In the genomic region with DNA sequence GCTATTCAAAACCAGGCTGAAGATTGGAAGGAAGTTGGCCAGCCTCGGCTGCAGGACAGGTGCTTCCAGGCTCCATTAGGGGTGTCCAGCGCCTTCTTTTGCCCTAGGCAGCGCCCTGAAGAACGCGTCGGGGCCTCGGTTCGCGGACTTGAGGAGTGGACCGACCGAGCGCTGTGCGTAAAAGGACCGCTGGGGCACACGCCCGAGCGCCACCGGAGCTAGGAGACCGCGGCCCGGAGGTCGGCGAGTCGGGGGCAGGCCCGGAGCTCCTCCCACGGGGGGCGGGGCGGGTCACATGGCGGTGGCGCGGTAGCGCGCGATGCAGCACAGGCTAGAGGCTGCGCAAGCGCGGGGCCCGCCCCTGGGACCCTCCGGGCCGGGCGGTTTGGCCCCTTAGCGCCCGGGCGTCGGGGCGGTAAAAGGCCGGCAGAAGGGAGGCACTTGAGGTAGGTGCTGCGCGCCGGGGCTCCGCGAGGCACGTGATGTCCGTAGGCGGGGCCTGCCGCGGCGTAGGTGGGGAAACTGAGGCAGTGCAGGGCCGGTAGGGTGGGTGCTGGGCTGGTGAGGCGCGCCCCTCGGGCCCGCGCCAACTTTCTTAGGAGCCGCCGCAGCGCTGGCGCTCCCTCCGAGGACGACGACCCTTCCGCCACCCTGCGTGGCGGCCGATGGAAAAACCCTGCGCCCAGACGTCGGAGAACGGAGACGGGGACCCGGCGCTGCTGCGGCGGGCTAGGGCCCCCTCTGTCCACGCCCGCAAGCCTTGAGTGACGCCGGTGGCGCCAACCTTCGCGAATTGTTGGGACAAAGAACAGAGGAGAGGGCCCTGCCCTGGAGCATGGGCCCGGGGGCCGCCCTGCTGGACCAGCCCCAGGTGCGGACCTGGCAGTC, we compare ENCODE assay signal across 1 cellular context.
TF ChIP-seq lines count a peak whose summit lies in the region.

A gene with protein sequence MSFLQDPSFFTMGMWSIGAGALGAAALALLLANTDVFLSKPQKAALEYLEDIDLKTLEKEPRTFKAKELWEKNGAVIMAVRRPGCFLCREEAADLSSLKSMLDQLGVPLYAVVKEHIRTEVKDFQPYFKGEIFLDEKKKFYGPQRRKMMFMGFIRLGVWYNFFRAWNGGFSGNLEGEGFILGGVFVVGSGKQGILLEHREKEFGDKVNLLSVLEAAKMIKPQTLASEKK (plus strand): TSS at position 354 of the 888 bp plus-strand sequence. CDS start 11,917 bp downstream, outside the sequence.

TF ChIP-seq in K562, 482 proteins besides CTCF, POLR2A, EP300 and RAD21 (continued from another document and continues in another):
- TF ChIP-seq CREB5 (CRISPR knock-in tag; IDR thresholded peaks at IDR 0.05) (no peak), NRF1 (conservative IDR thresholded peaks at IDR 0.05 in 1 of 2, IDR thresholded peaks at IDR 0.05 in 1 of 2) (peak; percentile 79 to 83), CTBP1 (IDR thresholded peaks at IDR 0.05; ENCODE audit: borderline replicate concordance) (no peak), FOXK2 (conservative IDR thresholded peaks at IDR 0.05 in 1 of 2, IDR thresholded peaks at IDR 0.05 in 1 of 2; ENCODE audit: low read depth in 2 of 2) (no peak), ZNF408 (CRISPR knock-in tag; IDR thresholded peaks at IDR 0.05; ENCODE audit: low read depth) (no peak), TAF15 (IDR thresholded peaks at IDR 0.05; ENCODE audit: low read depth, low read length) (no peak), CHD4 (IDR thresholded peaks at IDR 0.05; ENCODE audit: insufficient read depth, insufficient replicate concordance, low read depth, low read length, poor library complexity, severe bottlenecking) (no peak), ZNF76 (CRISPR knock-in tag; IDR thresholded peaks at IDR 0.05; ENCODE audit: borderline replicate concordance) (no peak), ZZZ3 (IDR thresholded peaks at IDR 0.05) (no peak), RBBP5 (IDR thresholded peaks at IDR 0.05; ENCODE audit: borderline replicate concordance, insufficient read depth, low read length, poor library complexity, severe bottlenecking) (no peak), ATF7 (IDR thresholded peaks at IDR 0.05) (no peak), ZNF551 (CRISPR knock-in tag; IDR thresholded peaks at IDR 0.05) (no peak), SMARCB1 (IDR thresholded peaks at IDR 0.05; ENCODE audit: insufficient read length, low read depth) (no peak), MAFG (tag; conservative IDR thresholded peaks at IDR 0.05) (no peak), ZNF324 (CRISPR knock-in tag; IDR thresholded peaks at IDR 0.05) (no peak), SPI1 (IDR thresholded peaks at IDR 0.05; ENCODE audit: borderline replicate concordance, low read depth, low read length) (no peak), BACH1 (tag; IDR thresholded peaks at IDR 0.05) (no peak), ZNF75A (CRISPR knock-in tag; IDR thresholded peaks at IDR 0.05) (no peak), E2F6 (IDR thresholded peaks at IDR 0.05; ENCODE audit: borderline replicate concordance in 1 of 2, extremely low read depth in 1 of 2, insufficient read depth in 1 of 2, insufficient read length in 1 of 2, low read depth in 1 of 2, low read length in 1 of 2, poor library complexity in 1 of 2, severe bottlenecking in 1 of 2) (peak in 1 of 2 experiments; percentile 54), ATF1 (CRISPR knock-in tag; IDR thresholded peaks at IDR 0.05) (no peak), ATF1 (tag; IDR thresholded peaks at IDR 0.05) (no peak), DDX20 (tag; IDR thresholded peaks at IDR 0.05; ENCODE audit: low read depth) (no peak), HCFC1 (IDR thresholded peaks at IDR 0.05; ENCODE audit: low read depth, low read length) (no peak), ZNF347 (CRISPR knock-in tag; IDR thresholded peaks at IDR 0.05; ENCODE audit: low read depth) (no peak), SREBF1 (IDR thresholded peaks at IDR 0.05; ENCODE audit: borderline replicate concordance, low read depth, low read length) (no peak), TBL1XR1 (IDR thresholded peaks at IDR 0.05; ENCODE audit: low read length in 2 of 2) (no peak), STAT6 (CRISPR knock-in tag; IDR thresholded peaks at IDR 0.05) (no peak), ZC3H8 (IDR thresholded peaks at IDR 0.05) (no peak), PCBP1 (IDR thresholded peaks at IDR 0.05; ENCODE audit: low read depth, low read length, poor library complexity, severe bottlenecking) (peak; percentile 49), PPARD (CRISPR knock-in tag; IDR thresholded peaks at IDR 0.05) (no peak), CEBPB (tag; IDR thresholded peaks at IDR 0.05) (no peak), ZMIZ1 (IDR thresholded peaks at IDR 0.05; ENCODE audit: low read depth in 2 of 2, low read length in 2 of 2) (no peak), CREB1 (IDR thresholded peaks at IDR 0.05) (no peak), CREB1 (CRISPR knock-in tag; IDR thresholded peaks at IDR 0.05) (no peak), POLR2G (IDR thresholded peaks at IDR 0.05; ENCODE audit: low read depth, low read length) (peak; percentile 32; the same call in 1 of the 2 replicates), ARNT (IDR thresholded peaks at IDR 0.05) (no peak), ZBTB34 (CRISPR knock-in tag; IDR thresholded peaks at IDR 0.05) (no peak), FOXA1 (IDR thresholded peaks at IDR 0.05; ENCODE audit: borderline replicate concordance) (no peak)
- TF ChIP-seq, protein P1, sequence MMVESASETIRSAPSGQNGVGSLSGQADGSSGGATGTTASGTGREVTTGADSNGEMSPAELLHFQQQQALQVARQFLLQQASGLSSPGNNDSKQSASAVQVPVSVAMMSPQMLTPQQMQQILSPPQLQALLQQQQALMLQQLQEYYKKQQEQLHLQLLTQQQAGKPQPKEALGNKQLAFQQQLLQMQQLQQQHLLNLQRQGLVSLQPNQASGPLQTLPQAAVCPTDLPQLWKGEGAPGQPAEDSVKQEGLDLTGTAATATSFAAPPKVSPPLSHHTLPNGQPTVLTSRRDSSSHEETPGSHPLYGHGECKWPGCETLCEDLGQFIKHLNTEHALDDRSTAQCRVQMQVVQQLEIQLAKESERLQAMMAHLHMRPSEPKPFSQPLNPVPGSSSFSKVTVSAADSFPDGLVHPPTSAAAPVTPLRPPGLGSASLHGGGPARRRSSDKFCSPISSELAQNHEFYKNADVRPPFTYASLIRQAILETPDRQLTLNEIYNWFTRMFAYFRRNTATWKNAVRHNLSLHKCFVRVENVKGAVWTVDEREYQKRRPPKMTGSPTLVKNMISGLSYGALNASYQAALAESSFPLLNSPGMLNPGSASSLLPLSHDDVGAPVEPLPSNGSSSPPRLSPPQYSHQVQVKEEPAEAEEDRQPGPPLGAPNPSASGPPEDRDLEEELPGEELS (CRISPR knock-in tag; IDR thresholded peaks at IDR 0.05; ENCODE audit: borderline replicate concordance) = no peak
- TF ChIP-seq, protein P2, sequence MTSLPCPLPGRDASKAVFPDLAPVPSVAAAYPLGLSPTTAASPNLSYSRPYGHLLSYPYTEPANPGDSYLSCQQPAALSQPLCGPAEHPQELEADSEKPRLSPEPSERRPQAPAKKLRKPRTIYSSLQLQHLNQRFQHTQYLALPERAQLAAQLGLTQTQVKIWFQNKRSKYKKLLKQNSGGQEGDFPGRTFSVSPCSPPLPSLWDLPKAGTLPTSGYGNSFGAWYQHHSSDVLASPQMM (CRISPR knock-in tag; IDR thresholded peaks at IDR 0.05) = no peak
- TF ChIP-seq, protein P3, sequence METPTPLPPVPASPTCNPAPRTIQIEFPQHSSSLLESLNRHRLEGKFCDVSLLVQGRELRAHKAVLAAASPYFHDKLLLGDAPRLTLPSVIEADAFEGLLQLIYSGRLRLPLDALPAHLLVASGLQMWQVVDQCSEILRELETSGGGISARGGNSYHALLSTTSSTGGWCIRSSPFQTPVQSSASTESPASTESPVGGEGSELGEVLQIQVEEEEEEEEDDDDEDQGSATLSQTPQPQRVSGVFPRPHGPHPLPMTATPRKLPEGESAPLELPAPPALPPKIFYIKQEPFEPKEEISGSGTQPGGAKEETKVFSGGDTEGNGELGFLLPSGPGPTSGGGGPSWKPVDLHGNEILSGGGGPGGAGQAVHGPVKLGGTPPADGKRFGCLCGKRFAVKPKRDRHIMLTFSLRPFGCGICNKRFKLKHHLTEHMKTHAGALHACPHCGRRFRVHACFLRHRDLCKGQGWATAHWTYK (CRISPR knock-in tag; IDR thresholded peaks at IDR 0.05) = no peak
- TF ChIP-seq, protein P4, sequence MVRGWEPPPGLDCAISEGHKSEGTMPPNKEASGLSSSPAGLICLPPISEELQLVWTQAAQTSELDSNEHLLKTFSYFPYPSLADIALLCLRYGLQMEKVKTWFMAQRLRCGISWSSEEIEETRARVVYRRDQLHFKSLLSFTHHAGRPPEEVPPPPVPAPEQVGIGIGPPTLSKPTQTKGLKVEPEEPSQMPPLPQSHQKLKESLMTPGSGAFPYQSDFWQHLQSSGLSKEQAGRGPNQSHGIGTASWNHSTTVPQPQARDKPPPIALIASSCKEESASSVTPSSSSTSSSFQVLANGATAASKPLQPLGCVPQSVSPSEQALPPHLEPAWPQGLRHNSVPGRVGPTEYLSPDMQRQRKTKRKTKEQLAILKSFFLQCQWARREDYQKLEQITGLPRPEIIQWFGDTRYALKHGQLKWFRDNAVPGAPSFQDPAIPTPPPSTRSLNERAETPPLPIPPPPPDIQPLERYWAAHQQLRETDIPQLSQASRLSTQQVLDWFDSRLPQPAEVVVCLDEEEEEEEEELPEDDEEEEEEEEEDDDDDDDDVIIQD (CRISPR knock-in tag; IDR thresholded peaks at IDR 0.05) = no peak
- TF ChIP-seq, protein P5, sequence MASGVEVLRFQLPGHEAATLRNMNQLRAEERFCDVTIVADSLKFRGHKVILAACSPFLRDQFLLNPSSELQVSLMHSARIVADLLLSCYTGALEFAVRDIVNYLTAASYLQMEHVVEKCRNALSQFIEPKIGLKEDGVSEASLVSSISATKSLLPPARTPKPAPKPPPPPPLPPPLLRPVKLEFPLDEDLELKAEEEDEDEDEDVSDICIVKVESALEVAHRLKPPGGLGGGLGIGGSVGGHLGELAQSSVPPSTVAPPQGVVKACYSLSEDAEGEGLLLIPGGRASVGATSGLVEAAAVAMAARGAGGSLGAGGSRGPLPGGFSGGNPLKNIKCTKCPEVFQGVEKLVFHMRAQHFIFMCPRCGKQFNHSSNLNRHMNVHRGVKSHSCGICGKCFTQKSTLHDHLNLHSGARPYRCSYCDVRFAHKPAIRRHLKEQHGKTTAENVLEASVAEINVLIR (CRISPR knock-in tag; IDR thresholded peaks at IDR 0.05) = no peak
